10 cellular contexts compared by ENCODE assay signal in the genomic region with DNA sequence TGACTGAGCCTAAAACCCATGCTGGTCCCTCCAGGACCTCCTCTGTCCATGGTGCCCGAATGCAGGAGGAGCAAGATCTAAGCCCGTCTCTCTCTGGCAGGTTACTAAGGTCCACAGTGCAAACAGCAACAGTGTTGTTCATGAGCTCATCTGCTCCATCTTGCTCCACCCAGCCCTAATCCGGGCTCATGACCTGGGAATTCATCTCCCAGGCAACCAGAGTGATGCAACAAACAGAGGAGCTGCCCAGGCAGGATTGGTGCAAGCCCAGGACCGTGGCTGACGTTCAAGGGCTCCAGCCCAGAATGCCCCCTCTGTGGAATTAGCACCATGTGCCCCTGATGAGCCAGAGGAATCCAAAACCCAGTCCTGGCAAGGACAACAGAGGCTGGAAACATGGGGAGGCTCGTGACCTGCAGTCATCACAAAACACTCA. TPM values are rescaled to one million over a fixed set of nuclear protein-coding genes. Genes with fewer than 3 reads are reported as not detected.
DNase-seq lines count a peak whose midpoint lies in the region; ATAC-seq and TF ChIP-seq lines count a peak whose summit lies in the region.
"Had no signal": no experiment of that assay in that cellular context is flagged by ENCODE, and none has a peak within 500 bp of the region (broad histone marks: within the 10 kb centered on the region; RNA-seq: fewer than 3 reads in every experiment).

No MANE protein-coding gene starts in this region.

- DNase-seq in AG08395 (ENCODE audit: low spot score) (peak; percentile 52), NCI-H2029 treated with DMSO at 0.1 percent for 48 hours (lab: John Stamatoyannopoulos, UW) (peak; percentile 39), endodermal cell (peak; percentile 82), mesendoderm (peak; percentile 96), T1000 (lab: John Stamatoyannopoulos, UW) (no peak)
- DNase-seq in activated CD4-positive, alpha-beta T cell treated with anti-CD3 and anti-CD28 coated beads for 48 hours, result no peak
- DNase-seq in activated CD4-positive, alpha-beta T cell treated with anti-CD3 and anti-CD28 coated beads, Interleukin-2, amount 10 ng/mL, durations not matched to agents 24 days and 14 days, result no peak

- H3K27ac Mint-ChIP-seq in endodermal cell, result no peak overlapping the region
- H3K27ac Mint-ChIP-seq in activated CD4-positive, alpha-beta T cell treated with anti-CD3 and anti-CD28 coated beads, Interleukin-2, amount 10 ng/mL, durations not matched to agents 24 days and 14 days, result no peak overlapping the region

- H3K27ac ChIP-seq in endodermal cell (ENCODE audit: low read depth, low read length) (no peak overlapping the region), mesendoderm (ENCODE audit: low read depth, low read length) (no peak overlapping the region)
- H3K27ac ChIP-seq: BLaER1 treated with 17β-estradiol and CSF1 and Interleukin-3, amounts not matched to agents 10 nM and 100 nM; SJCRH30 had no signal

- no peak overlapping the region for H2BK5ac ChIP-seq in mesendoderm (ENCODE audit: low read length)

- no peak for ATAC-seq in HG02642 (IDR thresholded peaks at IDR 0.05; ENCODE audit: poor library complexity, unreplicated experiment)

- H3K4ac ChIP-seq in mesendoderm (ENCODE audit: low read depth, low read length), result no peak overlapping the region

- no peak overlapping the region for H3K18ac ChIP-seq in mesendoderm (ENCODE audit: low read length)

- no peak for TF ChIP-seq CTCF in endodermal cell (conservative IDR thresholded peaks at IDR 0.05)

- H3K27me3 ChIP-seq in endodermal cell (ENCODE audit: control insufficient read depth, insufficient read depth, low read length, poor library complexity, severe bottlenecking), result no peaks in the 10 kb centered on the region
- H3K27me3 ChIP-seq in mesendoderm (ENCODE audit: insufficient read depth, low read length, poor library complexity), result no peaks in the 10 kb centered on the region
- H3K27me3 ChIP-seq: BLaER1 treated with 17β-estradiol and CSF1 and Interleukin-3, amounts not matched to agents 10 nM and 100 nM; SJCRH30 had no signal

- peaks cover 5% of the 10 kb centered on the region for H3K4me1 Mint-ChIP-seq in endodermal cell
- H3K4me1 Mint-ChIP-seq in activated CD4-positive, alpha-beta T cell treated with anti-CD3 and anti-CD28 coated beads, Interleukin-2, amount 10 ng/mL, durations not matched to agents 24 days and 14 days, result no peaks in the 10 kb centered on the region

- H2AK5ac ChIP-seq in mesendoderm (ENCODE audit: low read length), result no peak overlapping the region

- H3K9me3 ChIP-seq in endodermal cell (ENCODE audit: control insufficient read depth, low read length), result no peaks in the 10 kb centered on the region
- H3K9me3 ChIP-seq: BLaER1 treated with 17β-estradiol and CSF1 and Interleukin-3, amounts not matched to agents 10 nM and 100 nM; SJCRH30 had no signal

- H3K27me3 Mint-ChIP-seq in endodermal cell (ENCODE audit: insufficient read depth), result no peaks in the 10 kb centered on the region
- no peaks in the 10 kb centered on the region for H3K27me3 Mint-ChIP-seq in activated CD4-positive, alpha-beta T cell treated with anti-CD3 and anti-CD28 coated beads, Interleukin-2, amount 10 ng/mL, durations not matched to agents 24 days and 14 days

- no peak overlapping the region for H3K4me2 ChIP-seq in mesendoderm (ENCODE audit: low read length)

- no peak overlapping the region for H3K9ac ChIP-seq in endodermal cell (ENCODE audit: extremely low read depth, low read length, poor library complexity, severe bottlenecking)
- H3K9ac ChIP-seq in mesendoderm (ENCODE audit: low read length), result no peak overlapping the region
- H3K9ac ChIP-seq: BLaER1 treated with 17β-estradiol and CSF1 and Interleukin-3, amounts not matched to agents 10 nM and 100 nM had no signal

- no peak overlapping the region for H2BK15ac ChIP-seq in mesendoderm (replicated peaks; ENCODE audit: low read depth)

- H3K36me3 Mint-ChIP-seq in endodermal cell (ENCODE audit: low read depth), result no peaks in the 10 kb centered on the region
- no peaks in the 10 kb centered on the region for H3K36me3 Mint-ChIP-seq in activated CD4-positive, alpha-beta T cell treated with anti-CD3 and anti-CD28 coated beads, Interleukin-2, amount 10 ng/mL, durations not matched to agents 24 days and 14 days (ENCODE audit: low read depth)

- no peak overlapping the region for H2BK120ac ChIP-seq in mesendoderm (ENCODE audit: low read depth, low read length)

- no peaks in the 10 kb centered on the region for H3K4me1 ChIP-seq in endodermal cell (ENCODE audit: control insufficient read depth, insufficient read depth, low read length)
- no peaks in the 10 kb centered on the region for H3K4me1 ChIP-seq in mesendoderm (ENCODE audit: control insufficient read depth, low read depth, low read length)
- H3K4me1 ChIP-seq: SJCRH30 had no signal

- no peak overlapping the region for H3K4me3 Mint-ChIP-seq in endodermal cell
- no peak overlapping the region for H3K4me3 Mint-ChIP-seq in activated CD4-positive, alpha-beta T cell treated with anti-CD3 and anti-CD28 coated beads, Interleukin-2, amount 10 ng/mL, durations not matched to agents 24 days and 14 days

- no peaks in the 10 kb centered on the region for H3K9me3 Mint-ChIP-seq in endodermal cell
- H3K9me3 Mint-ChIP-seq in activated CD4-positive, alpha-beta T cell treated with anti-CD3 and anti-CD28 coated beads, Interleukin-2, amount 10 ng/mL, durations not matched to agents 24 days and 14 days, result no peaks in the 10 kb centered on the region

- H3K79me2 ChIP-seq in mesendoderm (ENCODE audit: control insufficient read depth, insufficient read depth, low read length), result no peaks in the 10 kb centered on the region

- no peaks in the 10 kb centered on the region for H3K79me1 ChIP-seq in mesendoderm (ENCODE audit: low read length)

- H3K56ac ChIP-seq in mesendoderm (ENCODE audit: low read length), result no peak overlapping the region

- intact Hi-C loops in activated CD4-positive, alpha-beta T cell treated with anti-CD3 and anti-CD28 coated beads, Interleukin-2, amount 10 ng/mL, durations not matched to agents 24 days and 14 days (cut with micrococcal nuclease), result no loop called here

- no peak overlapping the region for H3K23ac ChIP-seq in mesendoderm (ENCODE audit: low read length)

- no peak overlapping the region for H4K5ac ChIP-seq in mesendoderm (ENCODE audit: low read length)

- 73 to 93% methylated on average over 2 to 6 of the region's 6 CpGs for WGBS in endodermal cell (ENCODE audit: insufficient coverage in 1 of 2, insufficient read length in 1 of 2), 2 experiments
- no CpG with 5 or more reads among the region's 6 CpGs for WGBS in mesendoderm (ENCODE audit: extremely low coverage, insufficient coverage, low lambda C conversion rate)

- H3K36me3 ChIP-seq in endodermal cell (ENCODE audit: control insufficient read depth, insufficient read depth, low read length) (no peaks in the 10 kb centered on the region), mesendoderm (ENCODE audit: control insufficient read depth, insufficient read depth, low read length) (no peaks in the 10 kb centered on the region)
- H3K36me3 ChIP-seq: BLaER1 treated with 17β-estradiol and CSF1 and Interleukin-3, amounts not matched to agents 10 nM and 100 nM; SJCRH30 had no signal

- H3K4me3 ChIP-seq in endodermal cell (ENCODE audit: low read length) (no peak overlapping the region), mesendoderm (ENCODE audit: low read length) (no peak overlapping the region)
- H3K4me3 ChIP-seq: BLaER1 treated with 17β-estradiol and CSF1 and Interleukin-3, amounts not matched to agents 10 nM and 100 nM; SJCRH30 had no signal

- H4K8ac ChIP-seq in mesendoderm (ENCODE audit: low read depth, low read length), result no peak overlapping the region

RNA-seq across cellular contexts. Expression of a gene that starts 29.9 kb away (rescaled TPM):
- 10 to 100 TPM in 1 of 2 donors, 1 to 10 TPM in 1; 9.7 to 10.4 TPM for total RNA-seq in endodermal cell
- 5.5 TPM for polyA plus RNA-seq in endodermal cell (2013, experiment 1 of 2)
- polyA plus RNA-seq in endodermal cell (2013, experiment 2 of 2), result 7.6 TPM
- polyA plus RNA-seq in mesendoderm (2013, experiment 1 of 2), result 13.5 TPM
- 14.3 TPM for polyA plus RNA-seq in mesendoderm (2013, experiment 2 of 2)
- not detected in 2 replicates for total RNA-seq in activated CD4-positive, alpha-beta T cell treated with anti-CD3 and anti-CD28 coated beads, Interleukin-2, amount 10 ng/mL, durations not matched to agents 24 days and 14 days

Comparison
In these comparisons a context has a peak if more than half of its experiments do, and no peak if none do; other contexts are left out.
1. DNase-seq: peak in AG08395 (single experiment), NCI-H2029 treated with DMSO at 0.1 percent for 48 hours (single experiment), endodermal cell (single experiment) and mesendoderm (single experiment); none in activated CD4-positive, alpha-beta T cell treated with anti-CD3 and anti-CD28 coated beads for 48 hours (single experiment), T1000 (single experiment) and activated CD4-positive, alpha-beta T cell treated with anti-CD3 and anti-CD28 coated beads, Interleukin-2, amount 10 ng/mL, durations not matched to agents 24 days and 14 days (single experiment).
2. RNA of a gene that starts 29.9 kb away (total RNA-seq): 9.7 to 10.4 TPM in endodermal cell; not detected in activated CD4-positive, alpha-beta T cell treated with anti-CD3 and anti-CD28 coated beads, Interleukin-2, amount 10 ng/mL, durations not matched to agents 24 days and 14 days; every median in the first group is over 10 times any median in the second.